Comparison of ENCODE assay signal across 34 cellular contexts in genomic region chr13:51829236-51829899, GRCh38. TPM values are rescaled to one million over a fixed set of nuclear protein-coding genes. Genes with fewer than 3 reads are reported as not detected.
DNase-seq lines count a peak whose midpoint lies in the region.
"Had no signal": no experiment of that assay in that cellular context is flagged by ENCODE, and none has a peak within 500 bp of the region (broad histone marks: within the 10 kb centered on the region; RNA-seq: fewer than 3 reads in every experiment).

No MANE protein-coding gene starts in this region.

- POLR2A ChIA-PET in activated CD4-positive, alpha-beta memory T cell treated with anti-CD3 and anti-CD28 coated beads for 36 hours (lab: Charles Lee), result no interaction called here

- no peak overlapping the region for H3K27ac ChIP-seq in SJCRH30
- H3K27ac ChIP-seq: lower lobe of right lung, ovary, tibial nerve had no signal

- no peaks in the 10 kb centered on the region for H3K27me3 Mint-ChIP-seq in activated CD4-positive, alpha-beta memory T cell treated with anti-CD3 and anti-CD28 coated beads for 36 hours

- H3K4me3 ChIP-seq in SJCRH30, result no peak overlapping the region
- H3K4me3 ChIP-seq: heart right ventricle, lower lobe of right lung, mucosa of descending colon, ovary, smooth muscle cell, tibial nerve had no signal

- no peak overlapping the region for H3K4me3 Mint-ChIP-seq in activated CD4-positive, alpha-beta memory T cell treated with anti-CD3 and anti-CD28 coated beads for 36 hours
- H3K4me3 Mint-ChIP-seq: activated B cell treated with CpG ODN at 0.5 μM for 24 hours; activated naive CD4-positive, alpha-beta T cell treated with anti-CD3 and anti-CD28 coated beads, Interleukin-2, amount 10 ng/mL, durations not matched to agents 7 days and 5 days; activated T-helper 1 cell treated with anti-CD3 and anti-CD28 coated beads, Interleukin-12 subunit alpha, Interleukin-12 subunit beta, Interleukin-2, Interleukin-4 antibody, amounts not matched to agents 30 ng/mL and 10 ng/mL and 1 ng/mL, durations not matched to agents 14 hours and 24 hours and 36 hours; effector memory CD8-positive, alpha-beta T cell; H9; nephron progenitor cell had no signal

- H3K9me3 ChIP-seq in SJCRH30 (replicated peaks), result no peaks in the 10 kb centered on the region
- H3K9me3 ChIP-seq: heart right ventricle, lower lobe of right lung, mucosa of descending colon, ovary, tibial nerve had no signal

- in situ Hi-C loops in G401 (cut with HindIII; ENCODE audit: low sequenced_read_pairs), result no loop called here

- H3K27ac Mint-ChIP-seq in activated CD4-positive, alpha-beta memory T cell treated with anti-CD3 and anti-CD28 coated beads for 36 hours, result no peak overlapping the region
- H3K27ac Mint-ChIP-seq: activated B cell treated with CpG ODN at 0.5 μM for 24 hours; activated naive CD4-positive, alpha-beta T cell treated with anti-CD3 and anti-CD28 coated beads, Interleukin-2, amount 10 ng/mL, durations not matched to agents 7 days and 5 days; activated T-helper 1 cell treated with anti-CD3 and anti-CD28 coated beads, Interleukin-12 subunit alpha, Interleukin-12 subunit beta, Interleukin-2, Interleukin-4 antibody, amounts not matched to agents 30 ng/mL and 10 ng/mL and 1 ng/mL, durations not matched to agents 14 hours and 24 hours and 36 hours; H9; nephron progenitor cell had no signal

- peak; percentile 29 for DNase-seq in NCI-H1694 treated with DMSO at 0.1 percent for 48 hours (lab: John Stamatoyannopoulos, UW)
- DNase-seq in NCI-H1694 (lab: John Stamatoyannopoulos, UW), result no peak
- peak; percentile 74 for DNase-seq in G401 (ENCODE audit: low spot score)
- peak; percentile 76 for DNase-seq in NCI-H82 (lab: John Stamatoyannopoulos, UW)
- DNase-seq in mesenteric fat pad (ENCODE audit: low spot score), result peak; percentile 35
- DNase-seq in SIG-M5 treated with dmso at 0.1 percent for 504 hours (lab: John Stamatoyannopoulos, UW; ENCODE audit: unreplicated experiment), result no peak
- no peak for DNase-seq in activated CD4-positive, alpha-beta memory T cell treated with anti-CD3 and anti-CD28 coated beads for 36 hours
- DNase-seq in SJCRH30, result no peak
- DNase-seq: 8988T; activated B cell treated with CpG ODN at 0.5 μM for 24 hours; activated CD4-positive, alpha-beta T cell treated with anti-CD3 and anti-CD28 coated beads, Interleukin-2, amount 50 U/mL, for 1 hour; activated naive CD4-positive, alpha-beta T cell treated with anti-CD3 and anti-CD28 coated beads, Interleukin-2, amount 10 ng/mL, durations not matched to agents 7 days and 5 days; COR-L47; cortex of kidney; DMS79; effector memory CD8-positive, alpha-beta T cell; erythroblast; H9; heart right ventricle; kidney glomerular epithelial cell; lower lobe of right lung; mucosa of descending colon; NCI-H187 treated with DMSO at 0.1 percent for 48 hours; NCI-H446; nephron progenitor cell; ovary; retina; SHP77 treated with DMSO at 0.1 percent for 48 hours; stimulated activated CD4-positive, alpha-beta T cell treated with anti-CD3 and anti-CD28 coated beads, Interleukin-2, amount 100 ng/mL, for 24 hours; SW 1271 had no signal

- no peaks in the 10 kb centered on the region for H3K36me3 Mint-ChIP-seq in activated CD4-positive, alpha-beta memory T cell treated with anti-CD3 and anti-CD28 coated beads for 36 hours

- H3K36me3 ChIP-seq in SJCRH30, result no peaks in the 10 kb centered on the region
- H3K36me3 ChIP-seq: heart right ventricle, lower lobe of right lung, ovary, tibial nerve had no signal

- H3K4me1 ChIP-seq in SJCRH30, result no peaks in the 10 kb centered on the region

- CTCF ChIA-PET in activated CD4-positive, alpha-beta memory T cell treated with anti-CD3 and anti-CD28 coated beads for 36 hours (lab: Charles Lee), result interaction anchor here (0.7 to 8.7 kb wide), 2 partner anchors 13 to 15 kb away, joined by 3 to 119 read pairs; no protein-coding TSS in a partner anchor

- no peaks in the 10 kb centered on the region for H3K9me3 Mint-ChIP-seq in activated CD4-positive, alpha-beta memory T cell treated with anti-CD3 and anti-CD28 coated beads for 36 hours
- H3K9me3 Mint-ChIP-seq: activated B cell treated with CpG ODN at 0.5 μM for 24 hours; activated naive CD4-positive, alpha-beta T cell treated with anti-CD3 and anti-CD28 coated beads, Interleukin-2, amount 10 ng/mL, durations not matched to agents 7 days and 5 days; activated T-helper 1 cell treated with anti-CD3 and anti-CD28 coated beads, Interleukin-12 subunit alpha, Interleukin-12 subunit beta, Interleukin-2, Interleukin-4 antibody, amounts not matched to agents 30 ng/mL and 10 ng/mL and 1 ng/mL, durations not matched to agents 14 hours and 24 hours and 36 hours; effector memory CD8-positive, alpha-beta T cell; H9; nephron progenitor cell had no signal

- H3K27me3 ChIP-seq in SJCRH30, result no peaks in the 10 kb centered on the region
- H3K27me3 ChIP-seq: heart right ventricle, ovary, tibial nerve had no signal

- intact Hi-C loops in activated CD4-positive, alpha-beta memory T cell treated with anti-CD3 and anti-CD28 coated beads for 36 hours (cut with micrococcal nuclease), result loop anchor here (10.0 kb wide), 2 partner anchors 365 to 1705 kb away; no protein-coding TSS in a partner anchor

- peaks cover 49% of the 10 kb centered on the region for H3K4me1 Mint-ChIP-seq in activated CD4-positive, alpha-beta memory T cell treated with anti-CD3 and anti-CD28 coated beads for 36 hours (ENCODE audit: low read depth)
- H3K4me1 Mint-ChIP-seq: nephron progenitor cell had no signal

RNA-seq across cellular contexts. Expression of gene TMEM272, which starts 15.6 kb away (rescaled TPM):
- 0.10 TPM in 1 of 2 replicates, not detected in the other for total RNA-seq in G401 (2014; rRNA removed; shearing (Covaris generic))
- 0.32 TPM for total RNA-seq in mesenteric fat pad
- under 1 TPM; 0.10 to 0.31 TPM for total RNA-seq in activated CD4-positive, alpha-beta memory T cell treated with anti-CD3 and anti-CD28 coated beads for 36 hours
- total RNA-seq in SJCRH30 (2014; rRNA removed; shearing (Covaris generic)), result not detected in 2 replicates
- total RNA-seq: activated B cell treated with CpG ODN at 0.5 μM for 24 hours, fibroblast of villous mesenchyme, H9, tibial nerve had no signal

RNA-seq across cellular contexts. Expression of gene DHRS12, which starts 25.4 kb away (rescaled TPM):
- 11.3 and 12.1 TPM in 2 replicates for total RNA-seq in G401 (2014; rRNA removed; shearing (Covaris generic))
- total RNA-seq in mesenteric fat pad, result 14.8 TPM
- 1 to 10 TPM; 6.7 to 7.0 TPM for total RNA-seq in activated CD4-positive, alpha-beta memory T cell treated with anti-CD3 and anti-CD28 coated beads for 36 hours
- total RNA-seq in SJCRH30 (2014; rRNA removed; shearing (Covaris generic)), result 1.1 and 2.4 TPM in 2 replicates

RNA-seq across cellular contexts. Expression of gene CCDC70, which starts 32.4 kb away (rescaled TPM):
- total RNA-seq in G401 (2014; rRNA removed; shearing (Covaris generic)), result not detected in 2 replicates
- total RNA-seq in mesenteric fat pad, result not detected
- not detected for total RNA-seq in activated CD4-positive, alpha-beta memory T cell treated with anti-CD3 and anti-CD28 coated beads for 36 hours
- not detected in 2 replicates for total RNA-seq in SJCRH30 (2014; rRNA removed; shearing (Covaris generic))
- total RNA-seq: activated B cell treated with CpG ODN at 0.5 μM for 24 hours; activated T-helper 1 cell treated with anti-CD3 and anti-CD28 coated beads, Interleukin-12 subunit alpha, Interleukin-12 subunit beta, Interleukin-2, Interleukin-4 antibody, amounts not matched to agents 30 ng/mL and 10 ng/mL and 1 ng/mL, durations not matched to agents 14 hours and 24 hours and 36 hours; fibroblast of villous mesenchyme; H9; heart right ventricle; lower lobe of right lung; mucosa of descending colon; ovary; smooth muscle cell; tibial nerve had no signal

Comparison
In these comparisons a context has a peak if more than half of its experiments do, and no peak if none do; other contexts are left out.
1. DNase-seq: peak in NCI-H1694 treated with DMSO at 0.1 percent for 48 hours (single experiment), G401 (single experiment), NCI-H82 (single experiment) and mesenteric fat pad (single experiment); none in NCI-H1694 (single experiment), SIG-M5 treated with dmso at 0.1 percent for 504 hours (single experiment), activated CD4-positive, alpha-beta memory T cell treated with anti-CD3 and anti-CD28 coated beads for 36 hours (single experiment) and SJCRH30 (0 of 2).